Comparison of ENCODE assay signal across 8 cellular contexts in the genomic region with DNA sequence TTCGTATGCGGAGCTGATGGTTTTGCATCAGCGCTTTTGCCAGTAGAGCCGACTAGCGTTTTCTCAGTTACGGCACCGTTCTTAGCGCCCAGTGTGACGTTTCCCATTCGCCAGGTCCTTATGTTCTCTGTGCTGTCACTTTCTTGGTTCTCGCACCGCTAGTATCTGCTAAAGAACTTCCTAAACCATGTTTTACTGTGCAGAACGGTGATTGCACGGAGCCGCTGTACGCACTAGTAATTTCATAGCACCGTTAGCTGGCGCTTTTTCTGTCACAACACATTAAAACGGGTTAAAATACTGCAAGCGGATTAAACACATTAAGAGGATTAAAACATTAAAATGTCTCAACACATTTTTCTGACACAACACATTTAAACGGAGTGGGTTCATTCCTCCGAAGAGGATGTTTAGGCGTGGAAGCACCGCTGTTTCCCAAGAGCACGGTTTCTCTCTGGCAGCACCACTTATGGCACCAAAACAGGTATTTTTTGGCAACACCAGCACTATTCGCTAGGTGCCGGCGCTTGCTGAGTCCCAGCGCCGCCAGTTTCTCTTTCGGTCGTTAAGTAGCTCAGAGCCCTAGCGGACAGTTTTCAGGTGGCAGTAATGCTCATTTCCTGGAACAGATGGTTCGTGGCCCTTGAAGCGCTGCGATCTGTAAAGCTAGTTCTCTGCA. TPM values are rescaled to one million over a fixed set of nuclear protein-coding genes. Genes with fewer than 3 reads are reported as not detected.
DNase-seq lines count a peak whose midpoint lies in the region; ATAC-seq and TF ChIP-seq lines count a peak whose summit lies in the region.

No MANE protein-coding gene starts in this region.

- no peaks in the 10 kb centered on the region for H3K9me3 ChIP-seq in CD4-positive, alpha-beta memory T cell (ENCODE audit: control insufficient read depth in 1 of 2, low read length in 2 of 2)
- H3K9me3 ChIP-seq in endodermal cell (ENCODE audit: control insufficient read depth, low read length): no peaks in the 10 kb centered on the region
- no peaks in the 10 kb centered on the region for H3K9me3 ChIP-seq in stomach smooth muscle (ENCODE audit: control insufficient read depth in 2 of 2, low read length in 2 of 2)

- DNase-seq in CD4-positive, alpha-beta memory T cell: peak; percentile 84 to 94 (median 91)
- peak; percentile 97 for DNase-seq in NCI-H748 (lab: John Stamatoyannopoulos, UW; ENCODE audit: unreplicated experiment)
- DNase-seq in activated CD4-positive, alpha-beta memory T cell treated with anti-CD3 and anti-CD28 coated beads for 36 hours: peak; percentile 91
- DNase-seq in endodermal cell: peak; percentile 90
- peak; percentile 68 to 94 (median 86) for DNase-seq in naive thymus-derived CD8-positive, alpha-beta T cell

- H3K9ac ChIP-seq in endodermal cell (ENCODE audit: extremely low read depth, low read length, poor library complexity, severe bottlenecking) (no peak overlapping the region), stomach smooth muscle (ENCODE audit: low read length in 2 of 2) (no peak overlapping the region)

- CTCF ChIA-PET in CD4-positive, alpha-beta memory T cell (lab: Charles Lee; ENCODE audit: partially characterized antibody): interaction anchor here (0.9 to 11.2 kb wide), 21 partner anchors 8 to 464 kb away, joined by 3 to 226 read pairs (median 11); a partner anchor contains a TSS
- CTCF ChIA-PET in activated CD4-positive, alpha-beta memory T cell treated with anti-CD3 and anti-CD28 coated beads for 36 hours (lab: Charles Lee): interaction anchor here (0.6 to 7.4 kb wide), 23 partner anchors 11 to 1154 kb away, joined by 3 to 126 read pairs (median 5); a partner anchor contains a TSS

- peak overlapping the region; percentile 94 for H3K27ac ChIP-seq in CD4-positive, alpha-beta memory T cell (ENCODE audit: low read depth, low read length)
- H3K27ac ChIP-seq in endodermal cell (ENCODE audit: low read depth, low read length): no peak overlapping the region
- H3K27ac ChIP-seq in stomach smooth muscle (ENCODE audit: low read length): no peak overlapping the region

- TF ChIP-seq CTCF in endodermal cell (conservative IDR thresholded peaks at IDR 0.05): peak; percentile 78

- peaks cover 40% of the 10 kb centered on the region for H3K4me1 ChIP-seq in CD4-positive, alpha-beta memory T cell (ENCODE audit: insufficient read depth, low read length)
- peaks cover 4% of the 10 kb centered on the region for H3K4me1 ChIP-seq in endodermal cell (ENCODE audit: control insufficient read depth, insufficient read depth, low read length)
- H3K4me1 ChIP-seq in stomach smooth muscle (ENCODE audit: control insufficient read depth, insufficient read depth, low read length): peaks cover 3% of the 10 kb centered on the region

- peaks cover 24 to 67% (median 34%) of the 10 kb centered on the region in 4 donors for H3K4me1 Mint-ChIP-seq in CD4-positive, alpha-beta memory T cell
- peaks cover 32% of the 10 kb centered on the region for H3K4me1 Mint-ChIP-seq in activated CD4-positive, alpha-beta memory T cell treated with anti-CD3 and anti-CD28 coated beads for 36 hours (ENCODE audit: low read depth)
- H3K4me1 Mint-ChIP-seq in endodermal cell: peaks cover 39% of the 10 kb centered on the region
- peaks cover 19 to 44% (median 40%) of the 10 kb centered on the region in 4 donors for H3K4me1 Mint-ChIP-seq in naive thymus-derived CD8-positive, alpha-beta T cell

- peak overlapping the region; percentile 73 to 83 for H3K4me3 ChIP-seq in CD4-positive, alpha-beta memory T cell (ENCODE audit: low read length in 2 of 2)
- peak overlapping the region; percentile 93 for H3K4me3 ChIP-seq in endodermal cell (ENCODE audit: low read length)
- peak overlapping the region; percentile 18 to 66 for H3K4me3 ChIP-seq in stomach smooth muscle (ENCODE audit: low read length in 2 of 2)

- peak overlapping the region; percentile 94 to 99 (median 98) for H3K4me3 Mint-ChIP-seq in CD4-positive, alpha-beta memory T cell
- peak overlapping the region; percentile 97 for H3K4me3 Mint-ChIP-seq in activated CD4-positive, alpha-beta memory T cell treated with anti-CD3 and anti-CD28 coated beads for 36 hours
- H3K4me3 Mint-ChIP-seq in endodermal cell: peak overlapping the region; percentile 80
- peak overlapping the region; percentile 94 to 99 (median 98) for H3K4me3 Mint-ChIP-seq in naive thymus-derived CD8-positive, alpha-beta T cell

- H3K36me3 Mint-ChIP-seq in CD4-positive, alpha-beta memory T cell: peaks cover 0 to 28% of the 10 kb centered on the region in 2 donors
- H3K36me3 Mint-ChIP-seq in activated CD4-positive, alpha-beta memory T cell treated with anti-CD3 and anti-CD28 coated beads for 36 hours: peaks cover 2% of the 10 kb centered on the region
- H3K36me3 Mint-ChIP-seq in endodermal cell (ENCODE audit: low read depth): no peaks in the 10 kb centered on the region
- H3K36me3 Mint-ChIP-seq in naive thymus-derived CD8-positive, alpha-beta T cell: peaks cover 0 to 4% (median 2%) of the 10 kb centered on the region in 3 donors

- H3K27me3 Mint-ChIP-seq in CD4-positive, alpha-beta memory T cell: no peaks in the 10 kb centered on the region
- no peaks in the 10 kb centered on the region for H3K27me3 Mint-ChIP-seq in activated CD4-positive, alpha-beta memory T cell treated with anti-CD3 and anti-CD28 coated beads for 36 hours
- H3K27me3 Mint-ChIP-seq in endodermal cell (ENCODE audit: insufficient read depth): peaks cover 67% of the 10 kb centered on the region
- H3K27me3 Mint-ChIP-seq in naive thymus-derived CD8-positive, alpha-beta T cell: no peaks in the 10 kb centered on the region

- POLR2A ChIA-PET in CD4-positive, alpha-beta memory T cell (lab: Charles Lee; ENCODE audit: partially characterized antibody): interaction anchor here (0.7 to 20.1 kb wide), 33 partner anchors 10 to 1149 kb away, joined by 3 to 1197 read pairs (median 7); a partner anchor contains a TSS
- POLR2A ChIA-PET in activated CD4-positive, alpha-beta memory T cell treated with anti-CD3 and anti-CD28 coated beads for 36 hours (lab: Charles Lee): interaction anchor here (0.6 to 5.9 kb wide), 15 partner anchors 9 to 464 kb away, joined by 3 to 93 read pairs (median 6); a partner anchor contains a TSS
- POLR2A ChIA-PET in naive thymus-derived CD8-positive, alpha-beta T cell (lab: Charles Lee): interaction anchor here (0.5 to 16.3 kb wide), 26 partner anchors 9 to 1116 kb away, joined by 3 to 904 read pairs (median 10); a partner anchor contains a TSS

- intact Hi-C loops in CD4-positive, alpha-beta memory T cell (cut with micrococcal nuclease): loop anchor here (1.0 to 5.0 kb wide), 6 partner anchors 21 to 463 kb away; a partner anchor contains a TSS
- intact Hi-C loops in activated CD4-positive, alpha-beta memory T cell treated with anti-CD3 and anti-CD28 coated beads for 36 hours (cut with micrococcal nuclease): loop anchor here (1.0 to 5.0 kb wide), 10 partner anchors 10 to 1117 kb away; a partner anchor contains a TSS

- peak; percentile 73 for ATAC-seq in GM19438 (IDR thresholded peaks at IDR 0.05; ENCODE audit: low read depth, unreplicated experiment)
- peak; percentile 66 for ATAC-seq in HG03469 (IDR thresholded peaks at IDR 0.05; ENCODE audit: unreplicated experiment)
- ATAC-seq in naive thymus-derived CD8-positive, alpha-beta T cell: peak; percentile 65 to 67

- WGBS in endodermal cell (ENCODE audit: insufficient coverage in 1 of 2, insufficient read length in 1 of 2), 2 experiments: 2% methylated on average over 33 to 36 of the region's 36 CpGs

- no peaks in the 10 kb centered on the region for H3K36me3 ChIP-seq in CD4-positive, alpha-beta memory T cell (ENCODE audit: insufficient read depth, low read length)
- H3K36me3 ChIP-seq in endodermal cell (ENCODE audit: control insufficient read depth, insufficient read depth, low read length): no peaks in the 10 kb centered on the region
- H3K36me3 ChIP-seq in stomach smooth muscle (ENCODE audit: control insufficient read depth in 2 of 2, insufficient read depth in 2 of 2, low read length in 2 of 2): no peaks in the 10 kb centered on the region

- peak overlapping the region; percentile 99 to 100 (median 100) for H3K27ac Mint-ChIP-seq in CD4-positive, alpha-beta memory T cell
- peak overlapping the region; percentile 98 for H3K27ac Mint-ChIP-seq in activated CD4-positive, alpha-beta memory T cell treated with anti-CD3 and anti-CD28 coated beads for 36 hours
- no peak overlapping the region for H3K27ac Mint-ChIP-seq in endodermal cell
- H3K27ac Mint-ChIP-seq in naive thymus-derived CD8-positive, alpha-beta T cell: peak overlapping the region; percentile 97 to 100 (median 100)

- H3K27me3 ChIP-seq in CD4-positive, alpha-beta memory T cell (ENCODE audit: insufficient read depth, low read length): no peaks in the 10 kb centered on the region
- H3K27me3 ChIP-seq in endodermal cell (ENCODE audit: control insufficient read depth, insufficient read depth, low read length, poor library complexity, severe bottlenecking) (peaks cover 29% of the 10 kb centered on the region), stomach smooth muscle (ENCODE audit: control insufficient read depth in 1 of 2, insufficient read depth in 2 of 2, low read length in 2 of 2) (peaks cover 42 to 56% of the 10 kb centered on the region in 2 donors)

- peaks cover 0 to 17% (median 0%) of the 10 kb centered on the region in 8 donors for H3K9me3 Mint-ChIP-seq in CD4-positive, alpha-beta memory T cell
- H3K9me3 Mint-ChIP-seq in activated CD4-positive, alpha-beta memory T cell treated with anti-CD3 and anti-CD28 coated beads for 36 hours: no peaks in the 10 kb centered on the region
- peaks cover 4% of the 10 kb centered on the region for H3K9me3 Mint-ChIP-seq in endodermal cell
- no peaks in the 10 kb centered on the region for H3K9me3 Mint-ChIP-seq in naive thymus-derived CD8-positive, alpha-beta T cell

RNA-seq across cellular contexts. Expression of a gene that starts 20.4 kb away (rescaled TPM):
- total RNA-seq in CD4-positive, alpha-beta memory T cell: 10 to 100 TPM; 43.4 to 47.8 TPM
- polyA plus RNA-seq in CD4-positive, alpha-beta memory T cell: 10 to 100 TPM; 35.8 to 47.0 TPM
- 1 to 10 TPM; 2.8 to 3.8 TPM for total RNA-seq in activated CD4-positive, alpha-beta memory T cell treated with anti-CD3 and anti-CD28 coated beads for 36 hours
- total RNA-seq in endodermal cell: under 1 TPM; 0.73 to 0.97 TPM
- 1.5 TPM for polyA plus RNA-seq in endodermal cell (2013, experiment 1 of 2)
- polyA plus RNA-seq in endodermal cell (2013, experiment 2 of 2): 0.91 TPM
- 10 to 100 TPM; 65.9 to 72.7 TPM for total RNA-seq in naive thymus-derived CD8-positive, alpha-beta T cell
- 10 to 100 TPM; 51.5 to 69.8 (median 54.8) TPM for polyA plus RNA-seq in naive thymus-derived CD8-positive, alpha-beta T cell

Comparison
In these comparisons a context has a peak if more than half of its experiments do, and no peak if none do; other contexts are left out.
1. H3K4me3 ChIP-seq: peak in every context shown above with its lines; median percentile 93 in endodermal cell; 78 in CD4-positive, alpha-beta memory T cell; 42 in stomach smooth muscle.
2. RNA of a gene that starts 20.4 kb away (total RNA-seq): 65.9 to 72.7 TPM in naive thymus-derived CD8-positive, alpha-beta T cell and 43.4 to 47.8 TPM in CD4-positive, alpha-beta memory T cell; 2.8 to 3.8 TPM in activated CD4-positive, alpha-beta memory T cell treated with anti-CD3 and anti-CD28 coated beads for 36 hours and 0.73 to 0.97 TPM in endodermal cell; every median in the first group is over 4 times any median in the second.
3. Peak in every context shown above with its lines, with median percentiles within 50 percentile points of each other: DNase-seq, H3K4me3 Mint-ChIP-seq and ATAC-seq.